Comparison of ENCODE assay signal across 1 cellular context in the genomic region with DNA sequence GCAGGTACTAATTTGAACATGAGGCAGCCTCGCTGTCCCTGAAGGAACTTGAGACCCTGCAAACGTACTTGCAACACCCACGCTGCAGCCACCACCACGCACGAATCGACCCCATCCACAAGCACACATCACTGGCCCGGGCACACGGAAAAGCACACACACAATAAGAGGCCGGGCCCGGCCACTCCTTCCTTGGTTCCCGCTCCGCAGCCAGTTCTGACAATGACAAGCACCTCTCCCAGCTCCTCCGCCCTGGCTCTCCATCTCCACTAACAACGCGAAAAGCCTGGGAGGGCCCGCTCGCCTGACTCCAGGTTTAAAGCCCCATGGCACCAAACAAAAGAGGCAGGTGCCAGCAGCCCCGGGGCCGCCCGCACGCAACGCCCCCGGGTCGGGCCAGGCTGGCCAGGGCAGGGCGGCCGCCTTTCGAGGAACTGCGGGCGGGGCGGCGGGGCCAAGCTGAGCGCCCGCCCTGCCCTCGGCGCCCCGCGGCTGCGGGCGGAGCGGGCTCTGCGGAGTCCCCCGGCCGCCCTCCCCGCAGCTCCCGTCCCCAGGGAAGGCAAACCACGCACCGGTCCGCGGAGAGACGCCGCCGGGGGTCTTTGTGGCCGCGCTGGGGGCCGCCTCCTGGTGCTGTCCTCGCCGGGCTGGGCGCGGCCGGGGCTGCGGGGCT.
TF ChIP-seq lines count a peak whose summit lies in the region.

No MANE protein-coding gene starts in this region.

TF ChIP-seq in HepG2, 621 proteins besides CTCF, POLR2A, EP300 and RAD21 (continued from another document):
- TF ChIP-seq ZNF891 (CRISPR knock-in tag; IDR thresholded peaks at IDR 0.05): no peak
- TF ChIP-seq JUN (CRISPR knock-in tag; IDR thresholded peaks at IDR 0.05): no peak
- no peak for TF ChIP-seq ZNF75D (CRISPR knock-in tag; IDR thresholded peaks at IDR 0.05; ENCODE audit: borderline replicate concordance)
- no peak for TF ChIP-seq ZNF101 (CRISPR knock-in tag; IDR thresholded peaks at IDR 0.05; ENCODE audit: borderline replicate concordance, low read depth)
- TF ChIP-seq KDM5A (IDR thresholded peaks at IDR 0.05; ENCODE audit: borderline replicate concordance, low read length): no peak
- TF ChIP-seq, protein P1, sequence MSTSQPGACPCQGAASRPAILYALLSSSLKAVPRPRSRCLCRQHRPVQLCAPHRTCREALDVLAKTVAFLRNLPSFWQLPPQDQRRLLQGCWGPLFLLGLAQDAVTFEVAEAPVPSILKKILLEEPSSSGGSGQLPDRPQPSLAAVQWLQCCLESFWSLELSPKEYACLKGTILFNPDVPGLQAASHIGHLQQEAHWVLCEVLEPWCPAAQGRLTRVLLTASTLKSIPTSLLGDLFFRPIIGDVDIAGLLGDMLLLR (CRISPR knock-in tag; IDR thresholded peaks at IDR 0.05): no peak
- no peak for TF ChIP-seq ZNF703 (CRISPR knock-in tag; IDR thresholded peaks at IDR 0.05; ENCODE audit: borderline replicate concordance)
- TF ChIP-seq ZFP82 (CRISPR knock-in tag; IDR thresholded peaks at IDR 0.05; ENCODE audit: borderline replicate concordance): no peak
- TF ChIP-seq, protein P2, sequence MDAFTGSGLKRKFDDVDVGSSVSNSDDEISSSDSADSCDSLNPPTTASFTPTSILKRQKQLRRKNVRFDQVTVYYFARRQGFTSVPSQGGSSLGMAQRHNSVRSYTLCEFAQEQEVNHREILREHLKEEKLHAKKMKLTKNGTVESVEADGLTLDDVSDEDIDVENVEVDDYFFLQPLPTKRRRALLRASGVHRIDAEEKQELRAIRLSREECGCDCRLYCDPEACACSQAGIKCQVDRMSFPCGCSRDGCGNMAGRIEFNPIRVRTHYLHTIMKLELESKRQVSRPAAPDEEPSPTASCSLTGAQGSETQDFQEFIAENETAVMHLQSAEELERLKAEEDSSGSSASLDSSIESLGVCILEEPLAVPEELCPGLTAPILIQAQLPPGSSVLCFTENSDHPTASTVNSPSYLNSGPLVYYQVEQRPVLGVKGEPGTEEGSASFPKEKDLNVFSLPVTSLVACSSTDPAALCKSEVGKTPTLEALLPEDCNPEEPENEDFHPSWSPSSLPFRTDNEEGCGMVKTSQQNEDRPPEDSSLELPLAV (CRISPR knock-in tag; conservative IDR thresholded peaks at IDR 0.05; ENCODE audit: low read depth): no peak
- no peak for TF ChIP-seq ZNF232 (CRISPR knock-in tag; IDR thresholded peaks at IDR 0.05; ENCODE audit: borderline replicate concordance)
- TF ChIP-seq KDM5B (CRISPR knock-in tag; IDR thresholded peaks at IDR 0.05; ENCODE audit: borderline replicate concordance): no peak
- no peak for TF ChIP-seq ZNF777 (CRISPR knock-in tag; IDR thresholded peaks at IDR 0.05)
- TF ChIP-seq, protein P3, sequence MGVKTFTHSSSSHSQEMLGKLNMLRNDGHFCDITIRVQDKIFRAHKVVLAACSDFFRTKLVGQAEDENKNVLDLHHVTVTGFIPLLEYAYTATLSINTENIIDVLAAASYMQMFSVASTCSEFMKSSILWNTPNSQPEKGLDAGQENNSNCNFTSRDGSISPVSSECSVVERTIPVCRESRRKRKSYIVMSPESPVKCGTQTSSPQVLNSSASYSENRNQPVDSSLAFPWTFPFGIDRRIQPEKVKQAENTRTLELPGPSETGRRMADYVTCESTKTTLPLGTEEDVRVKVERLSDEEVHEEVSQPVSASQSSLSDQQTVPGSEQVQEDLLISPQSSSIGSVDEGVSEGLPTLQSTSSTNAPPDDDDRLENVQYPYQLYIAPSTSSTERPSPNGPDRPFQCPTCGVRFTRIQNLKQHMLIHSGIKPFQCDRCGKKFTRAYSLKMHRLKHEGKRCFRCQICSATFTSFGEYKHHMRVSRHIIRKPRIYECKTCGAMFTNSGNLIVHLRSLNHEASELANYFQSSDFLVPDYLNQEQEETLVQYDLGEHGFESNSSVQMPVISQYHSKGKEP (CRISPR knock-in tag; IDR thresholded peaks at IDR 0.05): no peak
- no peak for TF ChIP-seq ZEB1 (IDR thresholded peaks at IDR 0.05; ENCODE audit: insufficient replicate concordance, low read depth)
- TF ChIP-seq ZFP1 (CRISPR knock-in tag; IDR thresholded peaks at IDR 0.05): no peak
